ENCODE assay signal across 8 cellular contexts in genomic region chrX:73850124-73851013, GRCh38. TPM values are rescaled to one million over a fixed set of nuclear protein-coding genes. Genes with fewer than 3 reads are reported as not detected.
DNase-seq lines count a peak whose midpoint lies in the region; ATAC-seq and TF ChIP-seq lines count a peak whose summit lies in the region.

No MANE protein-coding gene starts in this region.

- H3K36me3 ChIP-seq in GM23248 (ENCODE audit: low read depth) (no peaks in the 10 kb centered on the region), SK-N-SH (replicated peaks in 1 of 2; ENCODE audit: control insufficient read depth in 1 of 2, insufficient read depth in 2 of 2, low read length in 1 of 2) (peaks cover 14 to 15% of the 10 kb centered on the region in 2 experiments)

- no peaks in the 10 kb centered on the region for H3K4me1 ChIP-seq in GM23248 (ENCODE audit: insufficient read depth)
- H3K4me1 ChIP-seq in SK-N-SH (ENCODE audit: control insufficient read depth in 1 of 2, insufficient read depth in 2 of 2, low read depth in 1 of 2, low read length in 1 of 2), result peaks cover 3 to 11% of the 10 kb centered on the region in 2 experiments; a peak in 1 of 4 replicates

- H3K4me2 ChIP-seq in GM23248 (ENCODE audit: unreplicated experiment), result no peak overlapping the region
- peak overlapping the region; percentile 66 for H3K4me2 ChIP-seq in SK-N-SH

- H3F3A ChIP-seq in GM23248 (ENCODE audit: insufficient read depth) (no peaks in the 10 kb centered on the region), SK-N-SH (replicated peaks; ENCODE audit: insufficient read depth) (no peaks in the 10 kb centered on the region)

- CTCF ChIA-PET in SK-N-SH (lab: Yijun Ruan, JAX), result interaction anchor here (1.1 kb wide), 1 partner anchor 10 kb away, joined by 4 read pairs; no protein-coding TSS in a partner anchor

- TF ChIP-seq RAD21 in SK-N-SH (IDR thresholded peaks at IDR 0.05; ENCODE audit: low read length), result peak; percentile 42

- H3K9ac ChIP-seq in GM23248 (no peak overlapping the region), SK-N-SH (no peak overlapping the region)

- H3K27ac ChIP-seq in GM23248 (no peak overlapping the region), SK-N-SH (ENCODE audit: low read depth in 2 of 2, low read length in 1 of 2) (no peak overlapping the region)

- H4K20me1 ChIP-seq in GM23248 (ENCODE audit: insufficient read depth), result no peaks in the 10 kb centered on the region
- H4K20me1 ChIP-seq in SK-N-SH (ENCODE audit: insufficient read depth), result peaks cover 54% of the 10 kb centered on the region

- POLR2A ChIA-PET in SK-N-SH (lab: Yijun Ruan, JAX), result no interaction called here

- in situ Hi-C loops in GM23248 (cut with MboI), result loop anchor here (10.0 to 25.0 kb wide), 2 partner anchors 164 to 487 kb away; no protein-coding TSS in a partner anchor

- H3K79me2 ChIP-seq in GM23248 (ENCODE audit: insufficient read depth) (no peaks in the 10 kb centered on the region), SK-N-SH (ENCODE audit: insufficient read depth) (peaks cover 65% of the 10 kb centered on the region)

- H3K9me2 ChIP-seq in GM23248 (ENCODE audit: insufficient read depth), result no peaks in the 10 kb centered on the region
- no peaks in the 10 kb centered on the region for H3K9me2 ChIP-seq in SK-N-SH

- H2AFZ ChIP-seq in GM23248 (no peak overlapping the region), SK-N-SH (ENCODE audit: low read depth) (no peak overlapping the region)

- peak; percentile 36 for DNase-seq in AG08396 (ENCODE audit: low spot score)
- peak; percentile 23 for DNase-seq in GM23248
- peak; percentile 44 for DNase-seq in SK-N-SH
- peak; percentile 47 for DNase-seq in iris pigment epithelial cell (ENCODE audit: low read depth)
- DNase-seq in 8988T, result no peak
- DNase-seq in NCI-H146 treated with DMSO at 0.1 percent for 48 hours (lab: John Stamatoyannopoulos, UW; ENCODE audit: unreplicated experiment), result no peak
- no peak for DNase-seq in DMS79 (lab: John Stamatoyannopoulos, UW)

- TF ChIP-seq CTCF in SK-N-SH (IDR thresholded peaks at IDR 0.05), result peak; percentile 43; the same call in 1 of the 2 replicates

- no peak for ATAC-seq in GM19397 (IDR thresholded peaks at IDR 0.05; ENCODE audit: unreplicated experiment)

- H3K9me3 ChIP-seq in GM23248 (ENCODE audit: low read depth) (no peaks in the 10 kb centered on the region), SK-N-SH (no peaks in the 10 kb centered on the region)

- WGBS in GM23248 (ENCODE audit: low coverage in 1 of 2, low lambda C conversion rate in 2 of 2, missing lambda C conversion rate in 2 of 2), 2 experiments, result 61 to 70% methylated on average over 5 of the region's 5 CpGs
- 13% methylated on average over 5 of the region's 5 CpGs for WGBS in SK-N-SH (ENCODE audit: low lambda C conversion rate)

- no peak overlapping the region for H3K4me3 ChIP-seq in GM23248
- peak overlapping the region; percentile 61 to 72 for H3K4me3 ChIP-seq in SK-N-SH (ENCODE audit: low read depth in 2 of 2, low read length in 1 of 2)

- no peak for TF ChIP-seq EP300 in SK-N-SH (IDR thresholded peaks at IDR 0.05; ENCODE audit: borderline replicate concordance in 1 of 2, low read depth in 1 of 2, low read length in 1 of 2)

- H3K27me3 ChIP-seq in GM23248 (replicated peaks; ENCODE audit: insufficient read depth), result no peaks in the 10 kb centered on the region
- no peaks in the 10 kb centered on the region for H3K27me3 ChIP-seq in SK-N-SH (ENCODE audit: insufficient read depth)

TF ChIP-seq in SK-N-SH, 30 proteins besides CTCF, POLR2A, EP300 and RAD21:
- TF ChIP-seq RFX5 (IDR thresholded peaks at IDR 0.05; ENCODE audit: low read length), result no peak
- TF ChIP-seq, protein P1, sequence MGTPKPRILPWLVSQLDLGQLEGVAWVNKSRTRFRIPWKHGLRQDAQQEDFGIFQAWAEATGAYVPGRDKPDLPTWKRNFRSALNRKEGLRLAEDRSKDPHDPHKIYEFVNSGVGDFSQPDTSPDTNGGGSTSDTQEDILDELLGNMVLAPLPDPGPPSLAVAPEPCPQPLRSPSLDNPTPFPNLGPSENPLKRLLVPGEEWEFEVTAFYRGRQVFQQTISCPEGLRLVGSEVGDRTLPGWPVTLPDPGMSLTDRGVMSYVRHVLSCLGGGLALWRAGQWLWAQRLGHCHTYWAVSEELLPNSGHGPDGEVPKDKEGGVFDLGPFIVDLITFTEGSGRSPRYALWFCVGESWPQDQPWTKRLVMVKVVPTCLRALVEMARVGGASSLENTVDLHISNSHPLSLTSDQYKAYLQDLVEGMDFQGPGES (IDR thresholded peaks at IDR 0.05; ENCODE audit: low read depth, low read length), result no peak
- TF ChIP-seq, protein P2, sequence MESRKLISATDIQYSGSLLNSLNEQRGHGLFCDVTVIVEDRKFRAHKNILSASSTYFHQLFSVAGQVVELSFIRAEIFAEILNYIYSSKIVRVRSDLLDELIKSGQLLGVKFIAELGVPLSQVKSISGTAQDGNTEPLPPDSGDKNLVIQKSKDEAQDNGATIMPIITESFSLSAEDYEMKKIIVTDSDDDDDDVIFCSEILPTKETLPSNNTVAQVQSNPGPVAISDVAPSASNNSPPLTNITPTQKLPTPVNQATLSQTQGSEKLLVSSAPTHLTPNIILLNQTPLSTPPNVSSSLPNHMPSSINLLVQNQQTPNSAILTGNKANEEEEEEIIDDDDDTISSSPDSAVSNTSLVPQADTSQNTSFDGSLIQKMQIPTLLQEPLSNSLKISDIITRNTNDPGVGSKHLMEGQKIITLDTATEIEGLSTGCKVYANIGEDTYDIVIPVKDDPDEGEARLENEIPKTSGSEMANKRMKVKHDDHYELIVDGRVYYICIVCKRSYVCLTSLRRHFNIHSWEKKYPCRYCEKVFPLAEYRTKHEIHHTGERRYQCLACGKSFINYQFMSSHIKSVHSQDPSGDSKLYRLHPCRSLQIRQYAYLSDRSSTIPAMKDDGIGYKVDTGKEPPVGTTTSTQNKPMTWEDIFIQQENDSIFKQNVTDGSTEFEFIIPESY (IDR thresholded peaks at IDR 0.05; ENCODE audit: borderline replicate concordance, low read depth), result no peak
- TF ChIP-seq JUND (IDR thresholded peaks at IDR 0.05), result no peak
- no peak for TF ChIP-seq EZH2phosphoT487 (IDR thresholded peaks at IDR 0.05; ENCODE audit: borderline replicate concordance, low read depth)
- no peak for TF ChIP-seq PBX3 (IDR thresholded peaks at IDR 0.05)
- TF ChIP-seq ELF1 (IDR thresholded peaks at IDR 0.05), result no peak
- TF ChIP-seq NFIC (IDR thresholded peaks at IDR 0.05; ENCODE audit: borderline replicate concordance), result no peak
- no peak for TF ChIP-seq SMC3 (IDR thresholded peaks at IDR 0.05; ENCODE audit: low read depth, low read length)
- TF ChIP-seq POLR2AphosphoS5 (IDR thresholded peaks at IDR 0.05; ENCODE audit: low read depth, low read length), result no peak
- TF ChIP-seq TCF12 (IDR thresholded peaks at IDR 0.05), result no peak
- TF ChIP-seq FOSL2 (IDR thresholded peaks at IDR 0.05; ENCODE audit: borderline replicate concordance, low read depth), result no peak
- no peak for TF ChIP-seq TEAD4 (IDR thresholded peaks at IDR 0.05; ENCODE audit: borderline replicate concordance, insufficient read depth)
- TF ChIP-seq USF2 (IDR thresholded peaks at IDR 0.05; ENCODE audit: borderline replicate concordance, low read depth, low read length), result no peak
- TF ChIP-seq, protein P3, sequence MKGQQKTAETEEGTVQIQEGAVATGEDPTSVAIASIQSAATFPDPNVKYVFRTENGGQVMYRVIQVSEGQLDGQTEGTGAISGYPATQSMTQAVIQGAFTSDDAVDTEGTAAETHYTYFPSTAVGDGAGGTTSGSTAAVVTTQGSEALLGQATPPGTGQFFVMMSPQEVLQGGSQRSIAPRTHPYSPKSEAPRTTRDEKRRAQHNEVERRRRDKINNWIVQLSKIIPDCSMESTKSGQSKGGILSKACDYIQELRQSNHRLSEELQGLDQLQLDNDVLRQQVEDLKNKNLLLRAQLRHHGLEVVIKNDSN (IDR thresholded peaks at IDR 0.05; ENCODE audit: borderline replicate concordance, low read depth), result no peak

RNA-seq across cellular contexts. Expression of gene XIST, which starts 2.1 kb away (rescaled TPM):
- not detected in 2 replicates for total RNA-seq in GM23248 (2014; rRNA removed; shearing (Covaris generic))
- polyA plus RNA-seq in GM23248 (2016; fragmentation: Nextera tagmentation; extraction: Ambion mirVana) (0.03 TPM in 1 of 2 replicates, not detected in the other), SK-N-SH (2012; rRNA removed) (135 and 215 TPM in 2 replicates)
- 1.6 and 1.9 TPM in 2 replicates for polyA plus RNA-seq in SK-N-SH (2012; cell fraction: cytosol; rRNA removed)
- 846 and 1,404 TPM in 2 replicates for polyA plus RNA-seq in SK-N-SH (2012; cell fraction: nucleus; rRNA removed)

Comparison
In these comparisons a context has a peak if more than half of its experiments do, and no peak if none do; other contexts are left out.
1. DNase-seq: peak in AG08396 (single experiment), GM23248 (single experiment), SK-N-SH (single experiment) and iris pigment epithelial cell (single experiment); none in 8988T (single experiment), NCI-H146 treated with DMSO at 0.1 percent for 48 hours (single experiment) and DMS79 (single experiment).